1 cellular context compared by ENCODE assay signal in genomic region chr17:55426851-55427586, GRCh38.
TF ChIP-seq lines count a peak whose summit lies in the region.

No MANE protein-coding gene starts in this region.

TF ChIP-seq in GM12878, 131 proteins besides CTCF, POLR2A, EP300 and RAD21 (continued from another document and continues in another):
- TF ChIP-seq E2F4 (IDR thresholded peaks at IDR 0.05; ENCODE audit: low read depth, low read length) (no peak), MEF2B (IDR thresholded peaks at IDR 0.05; ENCODE audit: partially characterized antibody, poor library complexity, severe bottlenecking) (peak; percentile 59), CEBPB (IDR thresholded peaks at IDR 0.05; ENCODE audit: borderline replicate concordance in 1 of 2, low read depth in 2 of 2, low read length in 2 of 2) (0 out of 4 replicates have a peak, but pooled peaks of 1 of the 2 experiments have one; percentile 28), ZZZ3 (IDR thresholded peaks at IDR 0.05; ENCODE audit: control insufficient read depth, insufficient read length, low read depth) (no peak), SMAD5 (IDR thresholded peaks at IDR 0.05; ENCODE audit: low read depth) (no peak), SIX5 (IDR thresholded peaks at IDR 0.05; ENCODE audit: low read depth, low read length, severe bottlenecking) (no peak), HDGF (IDR thresholded peaks at IDR 0.05) (no peak), TCF7 (IDR thresholded peaks at IDR 0.05; ENCODE audit: borderline replicate concordance) (no peak; the same call in 1 of the 2 replicates), RFX5 (IDR thresholded peaks at IDR 0.05; ENCODE audit: low read depth, low read length) (no peak), PML (IDR thresholded peaks at IDR 0.05; ENCODE audit: low read length) (no peak), YBX1 (IDR thresholded peaks at IDR 0.05) (no peak), YY1 (IDR thresholded peaks at IDR 0.05; ENCODE audit: low read depth, low read length) (no peak), HDAC2 (IDR thresholded peaks at IDR 0.05) (no peak), STAT3 (IDR thresholded peaks at IDR 0.05; ENCODE audit: low read depth, low read length) (0 out of 2 replicates have a peak, but pooled peaks have one; percentile 14), BCL3 (IDR thresholded peaks at IDR 0.05; ENCODE audit: borderline replicate concordance, insufficient read depth, low read depth, low read length, poor library complexity, severe bottlenecking) (no peak), BCL11A (IDR thresholded peaks at IDR 0.05; ENCODE audit: low read depth, low read length) (no peak), REST (IDR thresholded peaks at IDR 0.05; ENCODE audit: low read depth, low read length) (no peak), MXI1 (IDR thresholded peaks at IDR 0.05; ENCODE audit: low read depth, low read length) (no peak), RBBP5 (conservative IDR thresholded peaks at IDR 0.05) (no peak), CBX3 (IDR thresholded peaks at IDR 0.05; ENCODE audit: borderline replicate concordance, low read depth) (no peak), SRF (IDR thresholded peaks at IDR 0.05; ENCODE audit: low read depth in 2 of 2, low read length in 2 of 2) (no peak), ZNF207 (IDR thresholded peaks at IDR 0.05; ENCODE audit: borderline replicate concordance) (no peak), MEF2A (IDR thresholded peaks at IDR 0.05; ENCODE audit: insufficient read depth, low read depth, low read length) (no peak), BMI1 (IDR thresholded peaks at IDR 0.05; ENCODE audit: borderline replicate concordance) (no peak)
- TF ChIP-seq, protein P1, sequence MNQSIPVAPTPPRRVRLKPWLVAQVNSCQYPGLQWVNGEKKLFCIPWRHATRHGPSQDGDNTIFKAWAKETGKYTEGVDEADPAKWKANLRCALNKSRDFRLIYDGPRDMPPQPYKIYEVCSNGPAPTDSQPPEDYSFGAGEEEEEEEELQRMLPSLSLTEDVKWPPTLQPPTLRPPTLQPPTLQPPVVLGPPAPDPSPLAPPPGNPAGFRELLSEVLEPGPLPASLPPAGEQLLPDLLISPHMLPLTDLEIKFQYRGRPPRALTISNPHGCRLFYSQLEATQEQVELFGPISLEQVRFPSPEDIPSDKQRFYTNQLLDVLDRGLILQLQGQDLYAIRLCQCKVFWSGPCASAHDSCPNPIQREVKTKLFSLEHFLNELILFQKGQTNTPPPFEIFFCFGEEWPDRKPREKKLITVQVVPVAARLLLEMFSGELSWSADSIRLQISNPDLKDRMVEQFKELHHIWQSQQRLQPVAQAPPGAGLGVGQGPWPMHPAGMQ (IDR thresholded peaks at IDR 0.05; ENCODE audit: borderline replicate concordance) = no peak
- TF ChIP-seq, protein P2, sequence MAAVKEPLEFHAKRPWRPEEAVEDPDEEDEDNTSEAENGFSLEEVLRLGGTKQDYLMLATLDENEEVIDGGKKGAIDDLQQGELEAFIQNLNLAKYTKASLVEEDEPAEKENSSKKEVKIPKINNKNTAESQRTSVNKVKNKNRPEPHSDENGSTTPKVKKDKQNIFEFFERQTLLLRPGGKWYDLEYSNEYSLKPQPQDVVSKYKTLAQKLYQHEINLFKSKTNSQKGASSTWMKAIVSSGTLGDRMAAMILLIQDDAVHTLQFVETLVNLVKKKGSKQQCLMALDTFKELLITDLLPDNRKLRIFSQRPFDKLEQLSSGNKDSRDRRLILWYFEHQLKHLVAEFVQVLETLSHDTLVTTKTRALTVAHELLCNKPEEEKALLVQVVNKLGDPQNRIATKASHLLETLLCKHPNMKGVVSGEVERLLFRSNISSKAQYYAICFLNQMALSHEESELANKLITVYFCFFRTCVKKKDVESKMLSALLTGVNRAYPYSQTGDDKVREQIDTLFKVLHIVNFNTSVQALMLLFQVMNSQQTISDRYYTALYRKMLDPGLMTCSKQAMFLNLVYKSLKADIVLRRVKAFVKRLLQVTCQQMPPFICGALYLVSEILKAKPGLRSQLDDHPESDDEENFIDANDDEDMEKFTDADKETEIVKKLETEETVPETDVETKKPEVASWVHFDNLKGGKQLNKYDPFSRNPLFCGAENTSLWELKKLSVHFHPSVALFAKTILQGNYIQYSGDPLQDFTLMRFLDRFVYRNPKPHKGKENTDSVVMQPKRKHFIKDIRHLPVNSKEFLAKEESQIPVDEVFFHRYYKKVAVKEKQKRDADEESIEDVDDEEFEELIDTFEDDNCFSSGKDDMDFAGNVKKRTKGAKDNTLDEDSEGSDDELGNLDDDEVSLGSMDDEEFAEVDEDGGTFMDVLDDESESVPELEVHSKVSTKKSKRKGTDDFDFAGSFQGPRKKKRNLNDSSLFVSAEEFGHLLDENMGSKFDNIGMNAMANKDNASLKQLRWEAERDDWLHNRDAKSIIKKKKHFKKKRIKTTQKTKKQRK (IDR thresholded peaks at IDR 0.05; ENCODE audit: low read depth, low read length) = no peak
- TF ChIP-seq, protein P3, sequence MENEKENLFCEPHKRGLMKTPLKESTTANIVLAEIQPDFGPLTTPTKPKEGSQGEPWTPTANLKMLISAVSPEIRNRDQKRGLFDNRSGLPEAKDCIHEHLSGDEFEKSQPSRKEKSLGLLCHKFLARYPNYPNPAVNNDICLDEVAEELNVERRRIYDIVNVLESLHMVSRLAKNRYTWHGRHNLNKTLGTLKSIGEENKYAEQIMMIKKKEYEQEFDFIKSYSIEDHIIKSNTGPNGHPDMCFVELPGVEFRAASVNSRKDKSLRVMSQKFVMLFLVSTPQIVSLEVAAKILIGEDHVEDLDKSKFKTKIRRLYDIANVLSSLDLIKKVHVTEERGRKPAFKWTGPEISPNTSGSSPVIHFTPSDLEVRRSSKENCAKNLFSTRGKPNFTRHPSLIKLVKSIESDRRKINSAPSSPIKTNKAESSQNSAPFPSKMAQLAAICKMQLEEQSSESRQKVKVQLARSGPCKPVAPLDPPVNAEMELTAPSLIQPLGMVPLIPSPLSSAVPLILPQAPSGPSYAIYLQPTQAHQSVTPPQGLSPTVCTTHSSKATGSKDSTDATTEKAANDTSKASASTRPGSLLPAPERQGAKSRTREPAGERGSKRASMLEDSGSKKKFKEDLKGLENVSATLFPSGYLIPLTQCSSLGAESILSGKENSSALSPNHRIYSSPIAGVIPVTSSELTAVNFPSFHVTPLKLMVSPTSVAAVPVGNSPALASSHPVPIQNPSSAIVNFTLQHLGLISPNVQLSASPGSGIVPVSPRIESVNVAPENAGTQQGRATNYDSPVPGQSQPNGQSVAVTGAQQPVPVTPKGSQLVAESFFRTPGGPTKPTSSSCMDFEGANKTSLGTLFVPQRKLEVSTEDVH (IDR thresholded peaks at IDR 0.05; ENCODE audit: low read depth, partially characterized antibody) = no peak
- TF ChIP-seq, protein P4, sequence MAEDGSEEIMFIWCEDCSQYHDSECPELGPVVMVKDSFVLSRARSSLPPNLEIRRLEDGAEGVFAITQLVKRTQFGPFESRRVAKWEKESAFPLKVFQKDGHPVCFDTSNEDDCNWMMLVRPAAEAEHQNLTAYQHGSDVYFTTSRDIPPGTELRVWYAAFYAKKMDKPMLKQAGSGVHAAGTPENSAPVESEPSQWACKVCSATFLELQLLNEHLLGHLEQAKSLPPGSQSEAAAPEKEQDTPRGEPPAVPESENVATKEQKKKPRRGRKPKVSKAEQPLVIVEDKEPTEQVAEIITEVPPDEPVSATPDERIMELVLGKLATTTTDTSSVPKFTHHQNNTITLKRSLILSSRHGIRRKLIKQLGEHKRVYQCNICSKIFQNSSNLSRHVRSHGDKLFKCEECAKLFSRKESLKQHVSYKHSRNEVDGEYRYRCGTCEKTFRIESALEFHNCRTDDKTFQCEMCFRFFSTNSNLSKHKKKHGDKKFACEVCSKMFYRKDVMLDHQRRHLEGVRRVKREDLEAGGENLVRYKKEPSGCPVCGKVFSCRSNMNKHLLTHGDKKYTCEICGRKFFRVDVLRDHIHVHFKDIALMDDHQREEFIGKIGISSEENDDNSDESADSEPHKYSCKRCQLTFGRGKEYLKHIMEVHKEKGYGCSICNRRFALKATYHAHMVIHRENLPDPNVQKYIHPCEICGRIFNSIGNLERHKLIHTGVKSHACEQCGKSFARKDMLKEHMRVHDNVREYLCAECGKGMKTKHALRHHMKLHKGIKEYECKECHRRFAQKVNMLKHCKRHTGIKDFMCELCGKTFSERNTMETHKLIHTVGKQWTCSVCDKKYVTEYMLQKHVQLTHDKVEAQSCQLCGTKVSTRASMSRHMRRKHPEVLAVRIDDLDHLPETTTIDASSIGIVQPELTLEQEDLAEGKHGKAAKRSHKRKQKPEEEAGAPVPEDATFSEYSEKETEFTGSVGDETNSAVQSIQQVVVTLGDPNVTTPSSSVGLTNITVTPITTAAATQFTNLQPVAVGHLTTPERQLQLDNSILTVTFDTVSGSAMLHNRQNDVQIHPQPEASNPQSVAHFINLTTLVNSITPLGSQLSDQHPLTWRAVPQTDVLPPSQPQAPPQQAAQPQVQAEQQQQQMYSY (CRISPR knock-in tag; IDR thresholded peaks at IDR 0.05) = 0 out of 2 replicates have a peak, but pooled peaks have one; percentile 9
- TF ChIP-seq, protein P5, sequence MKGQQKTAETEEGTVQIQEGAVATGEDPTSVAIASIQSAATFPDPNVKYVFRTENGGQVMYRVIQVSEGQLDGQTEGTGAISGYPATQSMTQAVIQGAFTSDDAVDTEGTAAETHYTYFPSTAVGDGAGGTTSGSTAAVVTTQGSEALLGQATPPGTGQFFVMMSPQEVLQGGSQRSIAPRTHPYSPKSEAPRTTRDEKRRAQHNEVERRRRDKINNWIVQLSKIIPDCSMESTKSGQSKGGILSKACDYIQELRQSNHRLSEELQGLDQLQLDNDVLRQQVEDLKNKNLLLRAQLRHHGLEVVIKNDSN (IDR thresholded peaks at IDR 0.05; ENCODE audit: borderline replicate concordance, extremely low read length, insufficient read depth, low read depth, low read length) = no peak
- TF ChIP-seq, protein P6, sequence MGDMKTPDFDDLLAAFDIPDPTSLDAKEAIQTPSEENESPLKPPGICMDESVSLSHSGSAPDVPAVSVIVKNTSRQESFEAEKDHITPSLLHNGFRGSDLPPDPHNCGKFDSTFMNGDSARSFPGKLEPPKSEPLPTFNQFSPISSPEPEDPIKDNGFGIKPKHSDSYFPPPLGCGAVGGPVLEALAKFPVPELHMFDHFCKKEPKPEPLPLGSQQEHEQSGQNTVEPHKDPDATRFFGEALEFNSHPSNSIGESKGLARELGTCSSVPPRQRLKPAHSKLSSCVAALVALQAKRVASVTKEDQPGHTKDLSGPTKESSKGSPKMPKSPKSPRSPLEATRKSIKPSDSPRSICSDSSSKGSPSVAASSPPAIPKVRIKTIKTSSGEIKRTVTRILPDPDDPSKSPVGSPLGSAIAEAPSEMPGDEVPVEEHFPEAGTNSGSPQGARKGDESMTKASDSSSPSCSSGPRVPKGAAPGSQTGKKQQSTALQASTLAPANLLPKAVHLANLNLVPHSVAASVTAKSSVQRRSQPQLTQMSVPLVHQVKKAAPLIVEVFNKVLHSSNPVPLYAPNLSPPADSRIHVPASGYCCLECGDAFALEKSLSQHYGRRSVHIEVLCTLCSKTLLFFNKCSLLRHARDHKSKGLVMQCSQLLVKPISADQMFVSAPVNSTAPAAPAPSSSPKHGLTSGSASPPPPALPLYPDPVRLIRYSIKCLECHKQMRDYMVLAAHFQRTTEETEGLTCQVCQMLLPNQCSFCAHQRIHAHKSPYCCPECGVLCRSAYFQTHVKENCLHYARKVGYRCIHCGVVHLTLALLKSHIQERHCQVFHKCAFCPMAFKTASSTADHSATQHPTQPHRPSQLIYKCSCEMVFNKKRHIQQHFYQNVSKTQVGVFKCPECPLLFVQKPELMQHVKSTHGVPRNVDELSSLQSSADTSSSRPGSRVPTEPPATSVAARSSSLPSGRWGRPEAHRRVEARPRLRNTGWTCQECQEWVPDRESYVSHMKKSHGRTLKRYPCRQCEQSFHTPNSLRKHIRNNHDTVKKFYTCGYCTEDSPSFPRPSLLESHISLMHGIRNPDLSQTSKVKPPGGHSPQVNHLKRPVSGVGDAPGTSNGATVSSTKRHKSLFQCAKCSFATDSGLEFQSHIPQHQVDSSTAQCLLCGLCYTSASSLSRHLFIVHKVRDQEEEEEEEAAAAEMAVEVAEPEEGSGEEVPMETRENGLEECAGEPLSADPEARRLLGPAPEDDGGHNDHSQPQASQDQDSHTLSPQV (IDR thresholded peaks at IDR 0.05) = 0 out of 2 replicates have a peak, but pooled peaks have one; percentile 33
